In the genomic region with DNA sequence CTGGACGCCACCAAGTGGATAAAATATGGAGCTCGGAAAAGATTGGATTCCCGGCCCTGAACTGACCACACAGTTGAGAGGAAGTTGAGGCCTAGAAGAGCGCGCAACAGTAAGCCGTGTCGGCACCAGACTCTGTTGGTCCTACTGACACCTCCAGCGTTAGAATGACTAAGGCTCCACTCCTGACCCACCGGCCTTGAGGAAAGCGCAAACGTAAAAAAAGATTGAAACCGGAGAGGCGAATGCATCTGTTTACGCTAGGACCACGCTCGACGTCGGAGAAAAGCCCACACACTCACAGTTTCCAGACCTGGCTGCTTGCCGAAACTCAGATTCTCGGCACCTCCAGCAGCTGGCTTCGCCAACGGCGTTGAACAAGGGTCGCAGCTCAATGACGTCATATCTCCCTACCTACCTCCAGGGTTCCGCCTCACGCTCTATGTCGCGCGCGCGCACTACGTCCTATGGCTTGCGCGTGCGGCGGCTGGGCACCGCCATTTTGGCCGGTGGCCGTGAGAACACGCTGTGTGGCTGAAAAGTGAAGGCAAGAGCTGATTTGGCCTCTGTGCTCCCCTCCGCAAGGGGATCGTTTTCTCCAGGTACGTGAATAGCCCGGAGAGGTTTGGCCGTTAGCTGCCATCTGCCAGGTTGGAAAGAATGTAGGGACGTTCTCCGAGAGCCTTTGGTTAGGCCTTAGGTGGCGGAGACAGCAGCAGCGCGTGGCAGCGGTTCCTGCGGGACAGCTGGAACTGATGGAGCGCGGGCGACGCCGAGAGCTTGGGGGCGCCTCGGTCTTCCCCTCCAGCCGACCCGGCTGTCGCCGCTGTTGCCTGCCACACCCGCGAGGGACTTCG, we compare ENCODE assay signal across 8 cellular contexts. TPM values are rescaled to one million over a fixed set of nuclear protein-coding genes. Genes with fewer than 3 reads are reported as not detected.
DNase-seq lines count a peak whose midpoint lies in the region; ATAC-seq, FAIRE-seq and TF ChIP-seq lines count a peak whose summit lies in the region.

Gene ABCE1 (plus strand): TSS at position 491 of the 854 bp plus-strand sequence. CDS start 6,102 bp downstream, outside the sequence.
A gene with protein sequence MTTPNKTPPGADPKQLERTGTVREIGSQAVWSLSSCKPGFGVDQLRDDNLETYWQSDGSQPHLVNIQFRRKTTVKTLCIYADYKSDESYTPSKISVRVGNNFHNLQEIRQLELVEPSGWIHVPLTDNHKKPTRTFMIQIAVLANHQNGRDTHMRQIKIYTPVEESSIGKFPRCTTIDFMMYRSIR (minus strand): TSS at position 376 of the 854 bp plus-strand sequence. CDS start 2,097 bp downstream, outside the sequence.

- peaks cover 3 to 21% (median 11%) of the 10 kb centered on the region in 4 experiments for H3K36me3 ChIP-seq in H1 (ENCODE audit: control insufficient read depth in 2 of 4, insufficient read depth in 4 of 4, low read length in 3 of 4)
- H3K36me3 ChIP-seq in mesenchymal stem cell (ENCODE audit: control insufficient read depth in 1 of 2, insufficient read depth in 2 of 2, low read depth in 1 of 2, low read length in 2 of 2) = peaks cover 2 to 32% of the 10 kb centered on the region in 2 experiments

- TF ChIP-seq EP300 in H1 (IDR thresholded peaks at IDR 0.05; ENCODE audit: borderline replicate concordance in 1 of 2, low read depth in 2 of 2, low read length in 2 of 2) = no peak

- CTCF ChIA-PET in H1 (lab: Charles Lee; ENCODE audit: partially characterized antibody) = interaction anchor here (0.6 to 1.9 kb wide), 4 partner anchors 13 to 36 kb away, joined by 3 to 5 read pairs (median 3); no protein-coding TSS in a partner anchor

- H3K4me3 ChIP-seq in H1 (ENCODE audit: extremely low read depth in 1 of 4, insufficient read depth in 2 of 4, low read depth in 3 of 4, low read length in 4 of 4) (peak within 1 kb of the TSS; percentile 88 to 98 (median 96)), mesenchymal stem cell (ENCODE audit: insufficient read depth in 1 of 2, low read depth in 1 of 2, low read length in 2 of 2) (peak within 1 kb of the TSS; percentile 67 to 88)

- peak within 1 kb of the TSS; percentile 88 to 99 (median 98) for H3K9ac ChIP-seq in H1 (replicated peaks in 1 of 4; ENCODE audit: extremely low read depth in 1 of 4, low read depth in 3 of 4, low read length in 3 of 4)
- peak within 1 kb of the TSS; percentile 97 for H3K9ac ChIP-seq in mesenchymal stem cell (ENCODE audit: low read length)

- 3% methylated on average over 52 of the region's 67 CpGs; no CpG with 5 or more reads in 1 of the 2 experiments for WGBS in H1 (ENCODE audit: extremely low coverage in 1 of 2, insufficient coverage in 1 of 2, insufficient read length in 1 of 2, insufficient replicate concordance in 2 of 2, low coverage in 1 of 2, low lambda C conversion rate in 2 of 2, missing lambda C conversion rate in 1 of 2), 2 experiments
- under 1% methylated on average over 56 of the region's 67 CpGs for WGBS in mesenchymal stem cell

- H3K27ac ChIP-seq in H1 (ENCODE audit: low read depth, low read length) = peak within 1 kb of the TSS; percentile 90
- H3K27ac ChIP-seq in mesenchymal stem cell (ENCODE audit: low read length, poor library complexity, severe bottlenecking) = peak within 1 kb of the TSS; percentile 93

- H3K14ac ChIP-seq in H1 (ENCODE audit: insufficient read length) (no peak within 1 kb of the TSS), mesenchymal stem cell (ENCODE audit: low read length in 2 of 2) (peak within 1 kb of the TSS in 1 of 2 experiments; percentile 1)

- H4K8ac ChIP-seq in H1 (ENCODE audit: extremely low read depth, insufficient read depth, low read length) (peak within 1 kb of the TSS; percentile 98), mesenchymal stem cell (ENCODE audit: low read length) (peak within 1 kb of the TSS; percentile 41)

- peak within 1 kb of the TSS; percentile 59 for H3K56ac ChIP-seq in H1 (replicated peaks; ENCODE audit: insufficient read length, low read depth, low read length)

- H3K79me2 ChIP-seq in H1 (ENCODE audit: control insufficient read depth in 1 of 2, insufficient read depth in 2 of 2, low read length in 2 of 2) = peaks cover 35 to 93% of the 10 kb centered on the region in 2 experiments

- H2BK20ac ChIP-seq in H1 (ENCODE audit: low read length) = no peak within 1 kb of the TSS

- peak within 1 kb of the TSS; percentile 10; the same call in 1 of the 2 replicates for H2BK12ac ChIP-seq in H1 (ENCODE audit: low read depth, low read length)
- H2BK12ac ChIP-seq in mesenchymal stem cell (ENCODE audit: low read length in 2 of 2) = no peak within 1 kb of the TSS

- no peaks in the 10 kb centered on the region; a peak in 1 of 4 replicates for H3K9me3 ChIP-seq in H1 (ENCODE audit: insufficient read depth in 2 of 2, low read depth in 1 of 2, low read length in 1 of 2)
- H3K9me3 ChIP-seq in mesenchymal stem cell (ENCODE audit: control insufficient read depth, low read length) = peaks cover 15% of the 10 kb centered on the region

- H2BK5ac ChIP-seq in H1 (ENCODE audit: low read depth, low read length) = peak within 1 kb of the TSS; percentile 72; the same call in 1 of the 2 replicates
- H2BK5ac ChIP-seq in mesenchymal stem cell (ENCODE audit: low read depth, low read length, poor library complexity, severe bottlenecking) = no peak within 1 kb of the TSS

- FAIRE-seq in H1 (lab: Jason Lieb, UNC) = peak; percentile 74

- TF ChIP-seq RAD21 in H1 (IDR thresholded peaks at IDR 0.05 in 1 of 2, conservative IDR thresholded peaks at IDR 0.05 in 1 of 2; ENCODE audit: low read depth in 2 of 2, low read length in 2 of 2) = no peak

- H2AK5ac ChIP-seq in H1 (ENCODE audit: low read depth, low read length) (no peak within 1 kb of the TSS), mesenchymal stem cell (ENCODE audit: low read length, severe bottlenecking) (no peak within 1 kb of the TSS)

- no peak within 1 kb of the TSS; the same call in 1 of the 2 replicates for H2BK15ac ChIP-seq in H1 (ENCODE audit: low read length)
- H2BK15ac ChIP-seq in mesenchymal stem cell (ENCODE audit: low read depth, poor library complexity, severe bottlenecking) = peak within 1 kb of the TSS; percentile 93

- H3K79me1 ChIP-seq in H1 (ENCODE audit: low read depth, low read length) (no peaks in the 10 kb centered on the region; the same call in 1 of the 2 replicates), mesenchymal stem cell (replicated peaks; ENCODE audit: low read length, poor library complexity, severe bottlenecking) (peaks cover 7% of the 10 kb centered on the region)

- H3K4ac ChIP-seq in H1 (replicated peaks; ENCODE audit: insufficient read length, low read depth, low read length) (peak within 1 kb of the TSS; percentile 83), mesenchymal stem cell (ENCODE audit: low read depth in 1 of 2, low read length in 2 of 2) (peak within 1 kb of the TSS; percentile 16 to 74)

- TF ChIP-seq CTCF in H1 (IDR thresholded peaks at IDR 0.05; ENCODE audit: control extremely low read depth in 1 of 3, insufficient read depth in 1 of 3, low read depth in 1 of 3, low read length in 3 of 3) = no peak

- H2BK120ac ChIP-seq in H1 (replicated peaks; ENCODE audit: low read depth, low read length) (no peak within 1 kb of the TSS), mesenchymal stem cell (ENCODE audit: low read depth, low read length) (peak within 1 kb of the TSS; percentile 39)

- H3K23ac ChIP-seq in H1 (ENCODE audit: insufficient read length) (no peak within 1 kb of the TSS), mesenchymal stem cell (ENCODE audit: low read length in 2 of 2) (peak within 1 kb of the TSS in 1 of 2 experiments; percentile 6)

- H4K5ac ChIP-seq in H1 (ENCODE audit: insufficient read length, low read depth, low read length) = peak within 1 kb of the TSS; percentile 91

- H2AFZ ChIP-seq in H1 (ENCODE audit: low read length) = peak within 1 kb of the TSS; percentile 98
- H2AFZ ChIP-seq in mesenchymal stem cell (ENCODE audit: low read depth, low read length) = peak within 1 kb of the TSS; percentile 75

- POLR2A ChIA-PET in H1 (lab: Charles Lee; ENCODE audit: partially characterized antibody) = interaction anchor here (0.6 to 2.1 kb wide), 23 partner anchors 9 to 932 kb away, joined by 3 to 10 read pairs (median 4); partner anchors contain the start of gene OTUD4

- H3K4me2 ChIP-seq in H1 (ENCODE audit: insufficient read depth in 1 of 2, low read depth in 2 of 2, low read length in 2 of 2) (peak within 1 kb of the TSS; percentile 62 to 88), mesenchymal stem cell (ENCODE audit: low read length, poor library complexity, severe bottlenecking) (peak within 1 kb of the TSS; percentile 69)

- H3K27me3 ChIP-seq in H1 (replicated peaks in 1 of 4; ENCODE audit: control insufficient read depth in 3 of 4, extremely low read depth in 1 of 4, insufficient read depth in 3 of 4, low read length in 3 of 4) (no peaks in the 10 kb centered on the region), mesenchymal stem cell (ENCODE audit: control insufficient read depth in 1 of 2, insufficient read depth in 1 of 2, low read length in 2 of 2) (no peaks in the 10 kb centered on the region)

- peak; percentile 93 to 94 for TF ChIP-seq POLR2A in H1 (IDR thresholded peaks at IDR 0.05; ENCODE audit: control extremely low read depth in 1 of 2, low read depth in 2 of 2, low read length in 2 of 2)

- H3K23me2 ChIP-seq in H1 (ENCODE audit: low read depth, low read length) = no peaks in the 10 kb centered on the region

- peak; percentile 99 for DNase-seq in COR-L47 (lab: John Stamatoyannopoulos, UW)
- DNase-seq in HUDEP-2 (lab: John Stamatoyannopoulos, UW; ENCODE audit: unreplicated experiment in 76 of 76) = peak; percentile 41 to 95 (median 89)
- DNase-seq in NOMO-1 treated with dmso at 0.1 percent for 144 hours (lab: John Stamatoyannopoulos, UW; ENCODE audit: unreplicated experiment) = peak; percentile 95
- DNase-seq in activated CD8-positive, alpha-beta memory T cell treated with anti-CD3 and anti-CD28 coated beads for 48 hours (ENCODE audit: low read depth in 2 of 3, low spot score in 2 of 3) = peak; percentile 69 to 93 (median 87)
- DNase-seq in H1 (ENCODE audit: low read depth in 1 of 2, low spot score in 2 of 2) = peak; percentile 89 to 95
- peak; percentile 99 for DNase-seq in mesenchymal stem cell
- DNase-seq in stimulated activated CD8-positive, alpha-beta memory T cell treated with anti-CD3 and anti-CD28 coated beads, Interleukin-12 subunit alpha, Interleukin-12 subunit beta, amount 100 ng/mL, for 4 hours (ENCODE audit: low read depth) = peak; percentile 90

- peaks cover 0 to 1% of the 10 kb centered on the region in 2 experiments for H4K20me1 ChIP-seq in H1 (replicated peaks in 1 of 2; ENCODE audit: control insufficient read depth in 1 of 2, insufficient read depth in 2 of 2, low read length in 2 of 2)

- peak; percentile 83 for ATAC-seq in GM21381 (IDR thresholded peaks at IDR 0.05; ENCODE audit: unreplicated experiment)

- H3K18ac ChIP-seq in H1 (ENCODE audit: extremely low read depth, low read length) = peak within 1 kb of the TSS; percentile 88
- H3K18ac ChIP-seq in mesenchymal stem cell (ENCODE audit: low read depth in 1 of 2, low read length in 2 of 2) = peak within 1 kb of the TSS; percentile 26 to 62

- peaks cover 0 to 6% (median 1%) of the 10 kb centered on the region in 4 experiments; a peak in 2 of 7 replicates for H3K4me1 ChIP-seq in H1 (replicated peaks in 1 of 4; ENCODE audit: control insufficient read depth in 3 of 4, insufficient read depth in 4 of 4, low read length in 3 of 4)
- H3K4me1 ChIP-seq in mesenchymal stem cell (ENCODE audit: control insufficient read depth, insufficient read depth, low read depth, low read length) = peaks cover 6% of the 10 kb centered on the region

- H4K91ac ChIP-seq in H1 (replicated peaks; ENCODE audit: insufficient read length, low read length) (peak within 1 kb of the TSS; percentile 90), mesenchymal stem cell (ENCODE audit: low read length) (peak within 1 kb of the TSS; percentile 1)

RNA-seq across cellular contexts. Expression of gene ABCE1, which starts in this region (rescaled TPM):
- total RNA-seq in H1 (2021; fragmentation: NEBNext Ultra II Directional; extraction: Animal tissue kit (Norgen Biotek cat#: 25700)) = 125 and 126 TPM in 2 replicates
- 36.5 and 43.7 TPM in 2 replicates for polyA plus RNA-seq in H1 (2011; rRNA removed)
- polyA plus RNA-seq in H1 (2011; cell fraction: cytosol; rRNA removed) = 63.2 TPM
- polyA plus RNA-seq in H1 (2011; cell fraction: nucleus; rRNA removed) = 61.0 TPM
- 81.6 to 143 TPM (median 113 TPM) in 4 replicates for polyA plus RNA-seq in H1 (2012, experiment 1 of 2)
- 4.4 TPM for polyA plus RNA-seq in H1 (2012, experiment 2 of 2)
- polyA plus RNA-seq in H1 (2013, experiment 1 of 2) = 76.2 TPM
- 75.1 TPM for polyA plus RNA-seq in H1 (2013, experiment 2 of 2)
- polyA minus RNA-seq in H1 (2011; rRNA and poly(A)+ RNA removed) = 189 and 249 TPM in 2 replicates
- 66.3 TPM for polyA minus RNA-seq in H1 (2011; cell fraction: cytosol; rRNA and poly(A)+ RNA removed)
- 109 TPM for polyA minus RNA-seq in H1 (2011; cell fraction: nucleus; rRNA and poly(A)+ RNA removed)
- polyA plus RNA-seq in mesenchymal stem cell (2013, experiment 1 of 2) = 38.8 TPM
- 40.4 TPM for polyA plus RNA-seq in mesenchymal stem cell (2013, experiment 2 of 2)

RNA-seq across cellular contexts. Expression of the second gene that starts in this region (rescaled TPM):
- total RNA-seq in H1 (2021; fragmentation: NEBNext Ultra II Directional; extraction: Animal tissue kit (Norgen Biotek cat#: 25700)) = 21.6 and 23.3 TPM in 2 replicates
- polyA plus RNA-seq in H1 (2011; rRNA removed) = 8.8 and 17.6 TPM in 2 replicates
- 18.0 TPM for polyA plus RNA-seq in H1 (2011; cell fraction: cytosol; rRNA removed)
- 8.6 TPM for polyA plus RNA-seq in H1 (2011; cell fraction: nucleus; rRNA removed)
- 12.4 to 14.6 TPM (median 13.8 TPM) in 4 replicates for polyA plus RNA-seq in H1 (2012, experiment 1 of 2)
- 17.2 TPM for polyA plus RNA-seq in H1 (2012, experiment 2 of 2)
- polyA plus RNA-seq in H1 (2013, experiment 1 of 2) = 15.1 TPM
- polyA plus RNA-seq in H1 (2013, experiment 2 of 2) = 14.1 TPM
- polyA minus RNA-seq in H1 (2011; rRNA and poly(A)+ RNA removed) = 23.2 and 24.5 TPM in 2 replicates
- 5.9 TPM for polyA minus RNA-seq in H1 (2011; cell fraction: cytosol; rRNA and poly(A)+ RNA removed)
- polyA minus RNA-seq in H1 (2011; cell fraction: nucleus; rRNA and poly(A)+ RNA removed) = 57.7 TPM
- polyA plus RNA-seq in mesenchymal stem cell (2013, experiment 1 of 2) = 15.9 TPM
- polyA plus RNA-seq in mesenchymal stem cell (2013, experiment 2 of 2) = 16.4 TPM

Comparison
In these comparisons a context has a peak if more than half of its experiments do, and no peak if none do; other contexts are left out.
1. Peak in every context shown above with its lines: DNase-seq, ATAC-seq, H3K4me3 ChIP-seq and H3K27ac ChIP-seq.